In the genomic region with DNA sequence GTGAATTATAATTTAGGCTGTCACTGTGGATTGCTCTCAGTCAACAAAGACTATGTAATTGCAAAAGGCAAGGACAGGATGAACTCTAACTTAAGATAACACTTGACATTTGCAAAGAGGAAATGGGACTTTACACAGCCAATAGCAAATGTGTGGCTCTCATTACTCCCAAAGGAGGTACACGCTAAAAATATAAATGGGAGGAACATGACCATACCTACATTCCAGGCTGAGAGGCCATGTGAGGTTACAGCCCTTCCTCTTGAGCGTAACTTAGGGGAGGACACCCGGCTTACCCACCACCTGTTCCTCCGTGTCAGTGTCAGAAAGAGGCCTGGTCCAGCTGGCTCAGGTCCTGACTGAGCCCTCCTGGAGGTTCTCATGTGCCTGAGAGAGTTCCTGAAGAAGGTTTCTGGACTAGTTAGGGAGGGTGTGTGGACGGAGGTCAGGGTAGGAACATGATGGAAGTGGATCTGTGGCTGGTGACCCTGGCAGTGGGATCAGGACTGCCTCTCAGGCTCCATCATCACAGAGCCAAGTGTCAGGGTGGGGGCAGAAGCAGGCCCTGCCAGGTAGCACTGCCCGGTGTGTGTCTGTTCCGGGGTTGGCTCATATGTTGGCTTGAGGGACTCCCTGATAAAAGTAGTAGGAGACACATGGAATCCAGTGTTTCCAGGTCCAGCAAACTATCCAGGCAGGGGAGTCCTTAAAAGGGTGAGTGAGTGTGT, we compare ENCODE assay signal across 23 cellular contexts. TPM values are rescaled to one million over a fixed set of nuclear protein-coding genes. Genes with fewer than 3 reads are reported as not detected.
DNase-seq lines count a peak whose midpoint lies in the region; ATAC-seq and TF ChIP-seq lines count a peak whose summit lies in the region.
"Had no signal": no experiment of that assay in that cellular context is flagged by ENCODE, and none has a peak within 500 bp of the region (broad histone marks: within the 10 kb centered on the region; RNA-seq: fewer than 3 reads in every experiment).

No MANE protein-coding gene starts in this region.

- ATAC-seq in Right ventricle myocardium superior (ENCODE audit: poor library complexity): peak; percentile 71
- peak; percentile 23 to 39 for ATAC-seq in lower lobe of right lung
- ATAC-seq in stimulated activated naive B cell treated with anti-CD40 and anti-IgM and Interleukin-4, amounts not matched to agents 10 μg/mL and 1 μg/mL and 100 μg/mL, for 72 hours (replicated peaks): peak; percentile 52 to 66
- ATAC-seq in stimulated activated naive CD8-positive, alpha-beta T cell treated with anti-CD3 and anti-CD28 coated beads, Interleukin-15, Interleukin-2, amounts not matched to agents 100 U/mL and 50 U/mL, for 24 hours: no peak
- no peak for ATAC-seq in GM19023 (IDR thresholded peaks at IDR 0.05; ENCODE audit: unreplicated experiment)
- ATAC-seq: activated CD8-positive, alpha-beta memory T cell treated with anti-CD3 and anti-CD28 coated beads, Interleukin-2, amount 10 ng/mL, durations not matched to agents 7 days and 5 days; activated T-helper 17 cell treated with anti-CD3 and anti-CD28 coated beads, Interleukin-2, amount 50 U/mL, for 72 hours; CD8-positive, alpha-beta T cell; SK-N-SH treated with all-trans-retinoic acid at 6 μM for 48 hours had no signal

- no peaks in the 10 kb centered on the region for H3K27me3 Mint-ChIP-seq in stimulated activated naive B cell treated with anti-CD40 and anti-IgM and Interleukin-4, amounts not matched to agents 10 μg/mL and 1 μg/mL and 100 μg/mL, for 72 hours
- H3K27me3 Mint-ChIP-seq: activated CD8-positive, alpha-beta memory T cell treated with anti-CD3 and anti-CD28 coated beads, Interleukin-2, amount 10 ng/mL, durations not matched to agents 7 days and 5 days; activated naive CD8-positive, alpha-beta T cell treated with anti-CD3 and anti-CD28 coated beads, Interleukin-2, amount 10 ng/mL, durations not matched to agents 7 days and 5 days; activated T-helper 17 cell treated with anti-CD3 and anti-CD28 coated beads, Interleukin-2, amount 50 U/mL, for 72 hours; stimulated activated naive CD8-positive, alpha-beta T cell treated with anti-CD3 and anti-CD28 coated beads, Interleukin-15, Interleukin-2, amounts not matched to agents 100 ng/mL and 50 ng/mL, for 24 hours had no signal

- no peaks in the 10 kb centered on the region for H3K27me3 ChIP-seq in SJCRH30
- no peaks in the 10 kb centered on the region for H3K27me3 ChIP-seq in lower lobe of right lung (ENCODE audit: low read depth)
- H3K27me3 ChIP-seq in breast epithelium: no peaks in the 10 kb centered on the region

- H3K4me3 ChIP-seq in SJCRH30 (no peak overlapping the region), lower lobe of right lung (no peak overlapping the region), breast epithelium (no peak overlapping the region)
- H3K4me3 ChIP-seq: coronary artery had no signal

- H3K9me3 ChIP-seq in SJCRH30 (replicated peaks): no peaks in the 10 kb centered on the region
- H3K9me3 ChIP-seq in lower lobe of right lung: no peaks in the 10 kb centered on the region
- no peaks in the 10 kb centered on the region for H3K9me3 ChIP-seq in breast epithelium

- DNase-seq in SJCRH30 (peak; percentile 92 to 94), Right ventricle myocardium superior (peak; percentile 66), lower lobe of right lung (no peak), breast epithelium (ENCODE audit: low spot score in 2 of 2) (no peak), A172 (ENCODE audit: low spot score) (no peak)
- DNase-seq in stimulated activated naive B cell treated with anti-CD40 and anti-IgM and Interleukin-4, amounts not matched to agents 10 μg/mL and 1 μg/mL and 100 μg/mL, for 72 hours: no peak
- no peak for DNase-seq in stimulated activated naive CD8-positive, alpha-beta T cell treated with anti-CD3 and anti-CD28 coated beads, Interleukin-15, Interleukin-2, amounts not matched to agents 100 U/mL and 50 U/mL, for 24 hours
- DNase-seq: activated CD8-positive, alpha-beta memory T cell treated with anti-CD3 and anti-CD28 coated beads, Interleukin-2, amount 10 ng/mL, durations not matched to agents 7 days and 5 days; activated naive CD8-positive, alpha-beta T cell treated with anti-CD3 and anti-CD28 coated beads, Interleukin-2, amount 10 ng/mL, durations not matched to agents 7 days and 5 days; CD8-positive, alpha-beta T cell; DMS79; hypothalamus; KG1; NCI-H187 treated with DMSO at 0.1 percent for 48 hours; NCI-H2227 treated with DMSO at 0.1 percent for 48 hours; NK-92 treated with Interleukin-12 subunit alpha and Interleukin-12 subunit beta, amount 100 ng/mL, for 24 hours; retina; T1000 had no signal

- peaks cover 15 to 22% of the 10 kb centered on the region in 2 donors for H3K4me1 Mint-ChIP-seq in stimulated activated naive B cell treated with anti-CD40 and anti-IgM and Interleukin-4, amounts not matched to agents 10 μg/mL and 1 μg/mL and 100 μg/mL, for 72 hours
- H3K4me1 Mint-ChIP-seq: activated T-helper 17 cell treated with anti-CD3 and anti-CD28 coated beads, Interleukin-2, amount 50 U/mL, for 72 hours had no signal

- no peak for TF ChIP-seq POLR2A in breast epithelium (IDR thresholded peaks at IDR 0.05)

- peak overlapping the region; percentile 72 for H3K27ac Mint-ChIP-seq in stimulated activated naive B cell treated with anti-CD40 and anti-IgM and Interleukin-4, amounts not matched to agents 10 μg/mL and 1 μg/mL and 100 μg/mL, for 72 hours
- H3K27ac Mint-ChIP-seq: activated CD8-positive, alpha-beta memory T cell treated with anti-CD3 and anti-CD28 coated beads, Interleukin-2, amount 10 ng/mL, durations not matched to agents 7 days and 5 days; activated naive CD8-positive, alpha-beta T cell treated with anti-CD3 and anti-CD28 coated beads, Interleukin-2, amount 10 ng/mL, durations not matched to agents 7 days and 5 days; activated T-helper 17 cell treated with anti-CD3 and anti-CD28 coated beads, Interleukin-2, amount 50 U/mL, for 72 hours; CD8-positive, alpha-beta T cell; stimulated activated naive CD8-positive, alpha-beta T cell treated with anti-CD3 and anti-CD28 coated beads, Interleukin-15, Interleukin-2, amounts not matched to agents 100 ng/mL and 50 ng/mL, for 24 hours had no signal

- intact Hi-C loops in Right ventricle myocardium superior (cut with DNase I): no loop called here
- intact Hi-C loops in lower lobe of right lung (cut with DNase I): no loop called here
- intact Hi-C loops in breast epithelium (cut with DNase I; ENCODE audit: low total_unique reads): loop anchor here (1.0 kb wide), 1 partner anchor 19 kb away; no protein-coding TSS in a partner anchor

- H3K9me3 Mint-ChIP-seq in stimulated activated naive B cell treated with anti-CD40 and anti-IgM and Interleukin-4, amounts not matched to agents 10 μg/mL and 1 μg/mL and 100 μg/mL, for 72 hours: no peaks in the 10 kb centered on the region
- H3K9me3 Mint-ChIP-seq: activated naive CD8-positive, alpha-beta T cell treated with anti-CD3 and anti-CD28 coated beads, Interleukin-2, amount 10 ng/mL, durations not matched to agents 7 days and 5 days; activated T-helper 17 cell treated with anti-CD3 and anti-CD28 coated beads, Interleukin-2, amount 50 U/mL, for 72 hours; CD8-positive, alpha-beta T cell; stimulated activated naive CD8-positive, alpha-beta T cell treated with anti-CD3 and anti-CD28 coated beads, Interleukin-15, Interleukin-2, amounts not matched to agents 100 ng/mL and 50 ng/mL, for 24 hours had no signal

- peak overlapping the region; percentile 14 to 23 for H3K4me3 Mint-ChIP-seq in stimulated activated naive B cell treated with anti-CD40 and anti-IgM and Interleukin-4, amounts not matched to agents 10 μg/mL and 1 μg/mL and 100 μg/mL, for 72 hours
- H3K4me3 Mint-ChIP-seq: activated CD8-positive, alpha-beta memory T cell treated with anti-CD3 and anti-CD28 coated beads, Interleukin-2, amount 10 ng/mL, durations not matched to agents 7 days and 5 days; activated naive CD8-positive, alpha-beta T cell treated with anti-CD3 and anti-CD28 coated beads, Interleukin-2, amount 10 ng/mL, durations not matched to agents 7 days and 5 days; activated T-helper 17 cell treated with anti-CD3 and anti-CD28 coated beads, Interleukin-2, amount 50 U/mL, for 72 hours; CD8-positive, alpha-beta T cell; stimulated activated naive CD8-positive, alpha-beta T cell treated with anti-CD3 and anti-CD28 coated beads, Interleukin-15, Interleukin-2, amounts not matched to agents 100 ng/mL and 50 ng/mL, for 24 hours had no signal

- peaks cover 51 to 58% of the 10 kb centered on the region in 2 donors for H3K36me3 Mint-ChIP-seq in stimulated activated naive B cell treated with anti-CD40 and anti-IgM and Interleukin-4, amounts not matched to agents 10 μg/mL and 1 μg/mL and 100 μg/mL, for 72 hours

- peak overlapping the region; percentile 52 for H3K27ac ChIP-seq in SJCRH30
- peak overlapping the region; percentile 56 for H3K27ac ChIP-seq in lower lobe of right lung
- peak overlapping the region in 1 of 2 donors; percentile 21 for H3K27ac ChIP-seq in breast epithelium

- TF ChIP-seq CTCF in lower lobe of right lung (IDR thresholded peaks at IDR 0.05): no peak
- TF ChIP-seq CTCF in breast epithelium (IDR thresholded peaks at IDR 0.05): no peak

- no peaks in the 10 kb centered on the region for H3K36me3 ChIP-seq in SJCRH30
- H3K36me3 ChIP-seq in lower lobe of right lung: peaks cover 6% of the 10 kb centered on the region
- H3K36me3 ChIP-seq in breast epithelium: no peaks in the 10 kb centered on the region

- peaks cover 21% of the 10 kb centered on the region for H3K4me1 ChIP-seq in SJCRH30
- peaks cover 13% of the 10 kb centered on the region for H3K4me1 ChIP-seq in lower lobe of right lung
- no peaks in the 10 kb centered on the region for H3K4me1 ChIP-seq in breast epithelium

RNA-seq across cellular contexts. Expression of a gene that starts 7.9 kb away (rescaled TPM):
- total RNA-seq in SJCRH30 (2014; rRNA removed; shearing (Covaris generic)): 0.10 TPM in 1 of 2 replicates, not detected in the other
- 538 TPM for total RNA-seq in Right ventricle myocardium superior
- total RNA-seq in lower lobe of right lung: 1.5 TPM
- 1 to 10 TPM; 1.1 to 7.9 (median 6.9) TPM for total RNA-seq in breast epithelium
- total RNA-seq in A172 (2014; rRNA removed; shearing (Covaris generic)): not detected in 2 replicates

RNA-seq across cellular contexts. Expression of a gene that starts 24.7 kb away (rescaled TPM):
- 48.9 and 62.9 TPM in 2 replicates for total RNA-seq in SJCRH30 (2014; rRNA removed; shearing (Covaris generic))
- total RNA-seq in Right ventricle myocardium superior (168 TPM), lower lobe of right lung (54.4 TPM), breast epithelium (10 to 100 TPM; 26.7 to 42.6 (median 33.4) TPM)
- total RNA-seq in A172 (2014; rRNA removed; shearing (Covaris generic)): 46.2 and 58.3 TPM in 2 replicates

RNA-seq across cellular contexts. Expression of a gene that starts 50.4 kb away (rescaled TPM):
- total RNA-seq in SJCRH30 (2014; rRNA removed; shearing (Covaris generic)): 0.08 and 0.10 TPM in 2 replicates
- total RNA-seq in Right ventricle myocardium superior (0.75 TPM), lower lobe of right lung (9.0 TPM), breast epithelium (10 to 100 TPM in 2 of 3 donors, 1 to 10 TPM in 1; 4.3 to 25.2 (median 24.6) TPM)
- total RNA-seq in A172 (2014; rRNA removed; shearing (Covaris generic)): 1.8 and 2.2 TPM in 2 replicates
- total RNA-seq: CD8-positive, alpha-beta T cell had no signal

RNA-seq across cellular contexts. Expression of a gene that starts 54.8 kb away (rescaled TPM):
- total RNA-seq in SJCRH30 (2014; rRNA removed; shearing (Covaris generic)): 1.2 and 1.4 TPM in 2 replicates
- total RNA-seq in Right ventricle myocardium superior: 1.6 TPM
- 13.1 TPM for total RNA-seq in lower lobe of right lung
- total RNA-seq in breast epithelium: 1 to 10 TPM in 2 of 3 donors, under 1 TPM in 1; 0.59 to 4.9 (median 2.1) TPM
- not detected in 2 replicates for total RNA-seq in A172 (2014; rRNA removed; shearing (Covaris generic))
- total RNA-seq: CD8-positive, alpha-beta T cell had no signal

Comparison
In these comparisons a context has a peak if more than half of its experiments do, and no peak if none do; other contexts are left out.
1. DNase-seq: peak in SJCRH30 (2 of 2) and Right ventricle myocardium superior (single experiment); none in lower lobe of right lung (single experiment), stimulated activated naive B cell treated with anti-CD40 and anti-IgM and Interleukin-4, amounts not matched to agents 10 μg/mL and 1 μg/mL and 100 μg/mL, for 72 hours (single experiment), breast epithelium (0 of 2), stimulated activated naive CD8-positive, alpha-beta T cell treated with anti-CD3 and anti-CD28 coated beads, Interleukin-15, Interleukin-2, amounts not matched to agents 100 U/mL and 50 U/mL, for 24 hours (single experiment) and A172 (single experiment).
2. ATAC-seq: peak in Right ventricle myocardium superior (single experiment), lower lobe of right lung (2 of 2) and stimulated activated naive B cell treated with anti-CD40 and anti-IgM and Interleukin-4, amounts not matched to agents 10 μg/mL and 1 μg/mL and 100 μg/mL, for 72 hours (2 of 2); none in stimulated activated naive CD8-positive, alpha-beta T cell treated with anti-CD3 and anti-CD28 coated beads, Interleukin-15, Interleukin-2, amounts not matched to agents 100 U/mL and 50 U/mL, for 24 hours (single experiment) and GM19023 (single experiment).
3. RNA of a gene that starts 7.9 kb away (total RNA-seq): 538 TPM in Right ventricle myocardium superior (single experiment); 1.1 to 7.9 TPM in breast epithelium, 1.5 TPM in lower lobe of right lung (single experiment), 0.10 TPM in SJCRH30 and not detected in A172; every median in the first group is over 10 times any median in the second.